In genomic region chr12:56657416-56658379, GRCh38 we compare ENCODE assay signal across 18 cellular contexts. TPM values are rescaled to one million over a fixed set of nuclear protein-coding genes. Genes with fewer than 3 reads are reported as not detected.
DNase-seq lines count a peak whose midpoint lies in the region; ATAC-seq and TF ChIP-seq lines count a peak whose summit lies in the region.
"Had no signal": no experiment of that assay in that cellular context is flagged by ENCODE, and none has a peak within 500 bp of the region (broad histone marks: within the 10 kb centered on the region; RNA-seq: fewer than 3 reads in every experiment).

No MANE protein-coding gene starts in this region.

- TF ChIP-seq POLR2A in Peyer's patch (IDR thresholded peaks at IDR 0.05): no peak
- TF ChIP-seq POLR2A in spleen (IDR thresholded peaks at IDR 0.05): no peak

- H3K9me2 ChIP-seq in GM23248 (ENCODE audit: insufficient read depth): no peaks in the 10 kb centered on the region

- no peaks in the 10 kb centered on the region for H4K20me1 ChIP-seq in GM23248 (ENCODE audit: insufficient read depth)

- H3K4me3 ChIP-seq in fibroblast of mammary gland (ENCODE audit: control insufficient read depth, low read depth, low read length): no peak overlapping the region
- no peak overlapping the region for H3K4me3 ChIP-seq in Peyer's patch
- H3K4me3 ChIP-seq in spleen: no peak overlapping the region
- no peak overlapping the region for H3K4me3 ChIP-seq in GM23248
- H3K4me3 ChIP-seq: ascending aorta, thoracic aorta had no signal

- H2AFZ ChIP-seq in GM23248: no peak overlapping the region

- H3K36me3 Mint-ChIP-seq in T-helper 17 cell (ENCODE audit: low read depth): no peaks in the 10 kb centered on the region

- H3K9me3 ChIP-seq in T-helper 17 cell (ENCODE audit: control insufficient read depth, low read length, poor library complexity, severe bottlenecking) (no peaks in the 10 kb centered on the region), Peyer's patch (no peaks in the 10 kb centered on the region), spleen (peaks cover 0 to 31% (median 25%) of the 10 kb centered on the region in 8 donors), GM23248 (ENCODE audit: low read depth) (no peaks in the 10 kb centered on the region)
- H3K9me3 ChIP-seq: ascending aorta had no signal

- 74 to 88% (median 83%) methylated on average over 7 of the region's 7 CpGs for WGBS in spleen, 5 donors
- 82 to 90% methylated on average over 7 of the region's 7 CpGs for WGBS in GM23248 (ENCODE audit: low coverage in 1 of 2, low lambda C conversion rate in 2 of 2, missing lambda C conversion rate in 2 of 2), 2 experiments

- intact Hi-C loops in spleen (cut with DNase I; ENCODE audit: low total_unique reads): no loop called here

- no peak overlapping the region for H3K27ac ChIP-seq in Peyer's patch
- H3K27ac ChIP-seq in spleen: no peak overlapping the region
- no peak overlapping the region for H3K27ac ChIP-seq in GM23248
- H3K27ac ChIP-seq: ascending aorta, thoracic aorta had no signal

- no peaks in the 10 kb centered on the region for H3K27me3 Mint-ChIP-seq in T-helper 17 cell
- H3K27me3 Mint-ChIP-seq: dendritic cell treated with granulocyte-macrophage colony-stimulating factor and Interleukin-4, amounts not matched to agents 40 ng/mL and 50 ng/mL, for 4 days had no signal

- no peaks in the 10 kb centered on the region for H3K36me3 ChIP-seq in Peyer's patch
- peaks cover 0 to 11% (median 3%) of the 10 kb centered on the region in 6 donors for H3K36me3 ChIP-seq in spleen
- H3K36me3 ChIP-seq in GM23248 (ENCODE audit: low read depth): peaks cover 8% of the 10 kb centered on the region; the same call in 1 of the 2 replicates

- H3K27me3 ChIP-seq in Peyer's patch (no peaks in the 10 kb centered on the region), spleen (replicated peaks in 1 of 7) (no peaks in the 10 kb centered on the region), GM23248 (replicated peaks; ENCODE audit: insufficient read depth) (no peaks in the 10 kb centered on the region)
- H3K27me3 ChIP-seq: ascending aorta had no signal

- no peak overlapping the region for H3K4me2 ChIP-seq in GM23248 (ENCODE audit: unreplicated experiment)

- no peak for TF ChIP-seq CTCF in GM13977 (IDR thresholded peaks at IDR 0.05; ENCODE audit: extremely low read depth, insufficient read depth, missing control alignments)
- no peak for TF ChIP-seq CTCF in fibroblast of mammary gland (conservative IDR thresholded peaks at IDR 0.05; ENCODE audit: control insufficient read depth, insufficient read depth, low read depth, low read length)
- TF ChIP-seq CTCF in Peyer's patch (IDR thresholded peaks at IDR 0.05): no peak
- no peak for TF ChIP-seq CTCF in spleen (IDR thresholded peaks at IDR 0.05 in 8 of 11, conservative IDR thresholded peaks at IDR 0.05 in 3 of 11)

- no peak overlapping the region for H3K4me3 Mint-ChIP-seq in T-helper 17 cell
- H3K4me3 Mint-ChIP-seq: CD14-positive monocyte; dendritic cell treated with granulocyte-macrophage colony-stimulating factor and Interleukin-4, amounts not matched to agents 40 ng/mL and 50 ng/mL, for 4 days; HFFc6; mesothelial cell of epicardium had no signal

- peaks cover 3% of the 10 kb centered on the region for H3K4me1 Mint-ChIP-seq in T-helper 17 cell
- H3K4me1 Mint-ChIP-seq: CD14-positive monocyte had no signal

- in situ Hi-C loops in GM13977 (cut with MboI; ENCODE audit: low pct_unique_long_range_greater_than_20kb, low sequenced_read_pairs, unreplicated experiment) (no loop called here), GM23248 (cut with MboI) (no loop called here)

- peaks cover 24% of the 10 kb centered on the region for H3F3A ChIP-seq in GM23248 (ENCODE audit: insufficient read depth)

- ATAC-seq in GM21423 (IDR thresholded peaks at IDR 0.05; ENCODE audit: unreplicated experiment) (peak; percentile 59), T-helper 17 cell (peak; percentile 29)

- 0 out of 2 replicates have a peak, but pooled peaks cover 10% of the 10 kb centered on the region for H3K79me2 ChIP-seq in GM23248 (ENCODE audit: insufficient read depth)

- peak overlapping the region; percentile 63 for H3K27ac Mint-ChIP-seq in T-helper 17 cell
- H3K27ac Mint-ChIP-seq: CD14-positive monocyte; dendritic cell treated with granulocyte-macrophage colony-stimulating factor and Interleukin-4, amounts not matched to agents 40 ng/mL and 50 ng/mL, for 4 days; HFFc6; mesothelial cell of epicardium had no signal

- H3K4me1 ChIP-seq in Peyer's patch: no peaks in the 10 kb centered on the region
- no peaks in the 10 kb centered on the region for H3K4me1 ChIP-seq in spleen
- no peaks in the 10 kb centered on the region for H3K4me1 ChIP-seq in GM23248 (ENCODE audit: insufficient read depth)
- H3K4me1 ChIP-seq: ascending aorta had no signal

- no peak overlapping the region for H3K9ac ChIP-seq in GM23248

- DNase-seq in GM13977 (ENCODE audit: low spot score) (peak; percentile 52), T-helper 17 cell (no peak), fibroblast of mammary gland (ENCODE audit: low read depth) (peak; percentile 23), NCI-H1436 (lab: John Stamatoyannopoulos, UW) (no peak), Peyer's patch (no peak), spleen (no peak), GM23248 (no peak)
- DNase-seq: activated CD4-positive, alpha-beta T cell treated with anti-CD3 and anti-CD28 coated beads, Interleukin-2, amount 50 U/mL, for 48 hours; HFFc6; NCI-H1436 treated with DMSO at 0.1 percent for 48 hours; NCI-H526 treated with DMSO at 0.1 percent for 48 hours; occipital lobe had no signal

RNA-seq across cellular contexts. Expression of gene ATP5F1B, which starts 11.9 kb away (rescaled TPM):
- total RNA-seq in T-helper 17 cell (100 to 1,000 TPM; 297 to 299 TPM), Peyer's patch (100 to 1,000 TPM; 333 to 768 (median 688) TPM), spleen (100 to 1,000 TPM; 262 to 375 (median 339) TPM)
- polyA plus RNA-seq in spleen (100 to 1,000 TPM; 223 to 272 (median 240) TPM), GM23248 (2016; fragmentation: Nextera tagmentation; extraction: Ambion mirVana) (826 and 857 TPM in 2 replicates)
- 456 and 505 TPM in 2 replicates for total RNA-seq in GM23248 (2014; rRNA removed; shearing (Covaris generic))

RNA-seq across cellular contexts. Expression of gene BAZ2A, which starts 27.6 kb away (rescaled TPM):
- total RNA-seq in T-helper 17 cell: 100 to 1,000 TPM; 203 to 214 TPM
- 100 to 1,000 TPM in 3 of 4 donors, 10 to 100 TPM in 1; 98.2 to 259 (median 141) TPM for total RNA-seq in Peyer's patch
- total RNA-seq in spleen: 100 to 1,000 TPM; 140 to 238 (median 166) TPM
- polyA plus RNA-seq in spleen: 10 to 100 TPM in 2 of 3 donors, 1 to 10 TPM in 1; 8.8 to 42.5 (median 12.5) TPM
- 13.0 and 24.7 TPM in 2 replicates for total RNA-seq in GM23248 (2014; rRNA removed; shearing (Covaris generic))
- 19.0 and 23.2 TPM in 2 replicates for polyA plus RNA-seq in GM23248 (2016; fragmentation: Nextera tagmentation; extraction: Ambion mirVana)

RNA-seq across cellular contexts. Expression of gene PTGES3, which starts 30.4 kb away (rescaled TPM):
- total RNA-seq in T-helper 17 cell: 100 to 1,000 TPM; 124 to 127 TPM
- total RNA-seq in Peyer's patch: 10 to 100 TPM; 50.6 to 95.7 (median 67.3) TPM
- total RNA-seq in spleen: 100 to 1,000 TPM in 5 of 7 donors, 10 to 100 TPM in 2; 84.1 to 163 (median 133) TPM
- polyA plus RNA-seq in spleen: 100 to 1,000 TPM in 2 of 3 donors, 10 to 100 TPM in 1; 80.6 to 154 (median 114) TPM
- total RNA-seq in GM23248 (2014; rRNA removed; shearing (Covaris generic)): 79.9 and 89.2 TPM in 2 replicates
- polyA plus RNA-seq in GM23248 (2016; fragmentation: Nextera tagmentation; extraction: Ambion mirVana): 237 and 245 TPM in 2 replicates

Comparison
In these comparisons a context has a peak if more than half of its experiments do, and no peak if none do; other contexts are left out.
1. DNase-seq: peak in GM13977 (single experiment) and fibroblast of mammary gland (single experiment); none in T-helper 17 cell (0 of 3), NCI-H1436 (single experiment), Peyer's patch (0 of 3), spleen (single experiment) and GM23248 (single experiment).